Comparison of ENCODE assay signal across 8 cellular contexts in genomic region chr11:127003260-127003981, GRCh38. TPM values are rescaled to one million over a fixed set of nuclear protein-coding genes. Genes with fewer than 3 reads are reported as not detected.
DNase-seq lines count a peak whose midpoint lies in the region; ATAC-seq and TF ChIP-seq lines count a peak whose summit lies in the region.

No MANE protein-coding gene starts in this region.

- H3K9me3 ChIP-seq in MG63, result no peaks in the 10 kb centered on the region
- H3K9me3 ChIP-seq in adipocyte (ENCODE audit: control insufficient read depth, low read length), result no peaks in the 10 kb centered on the region
- H3K9me3 ChIP-seq in Caco-2, result no peaks in the 10 kb centered on the region

- no peaks in the 10 kb centered on the region for H3K36me3 ChIP-seq in MG63
- H3K36me3 ChIP-seq in adipocyte (ENCODE audit: control insufficient read depth, insufficient read depth, low read length, severe bottlenecking), result no peaks in the 10 kb centered on the region
- H3K36me3 ChIP-seq in Caco-2 (ENCODE audit: control insufficient read depth, insufficient read depth, low read length), result no peaks in the 10 kb centered on the region

- H3K27me3 ChIP-seq in MG63 (no peaks in the 10 kb centered on the region), adipocyte (replicated peaks; ENCODE audit: control insufficient read depth, insufficient read depth, low read length) (peaks cover 14% of the 10 kb centered on the region), Caco-2 (replicated peaks; ENCODE audit: control insufficient read depth, insufficient read depth, low read length) (peaks cover 2% of the 10 kb centered on the region)

- no peak overlapping the region for H3K4me3 Mint-ChIP-seq in Caco-2 (ENCODE audit: unreplicated experiment)
- H3K4me3 Mint-ChIP-seq in naive thymus-derived CD8-positive, alpha-beta T cell, result no peak overlapping the region

- TF ChIP-seq CTCF in Caco-2 (IDR thresholded peaks at IDR 0.05; ENCODE audit: insufficient read depth in 1 of 2, low read depth in 1 of 2, low read length in 1 of 2, severe bottlenecking in 1 of 2, unreplicated experiment in 1 of 2), result no peak

- H3K4me1 ChIP-seq in adipocyte (ENCODE audit: control insufficient read depth, insufficient read depth, low read length) (peaks cover 15% of the 10 kb centered on the region), Caco-2 (no peaks in the 10 kb centered on the region)

- DNase-seq in DMS53 treated with DMSO at 0.1 percent for 48 hours (lab: John Stamatoyannopoulos, UW; ENCODE audit: unreplicated experiment) (peak; percentile 16), MG63 (peak; percentile 59), adipocyte (ENCODE audit: low read depth) (peak; percentile 76), iPS-NIHi7 (ENCODE audit: extremely low spot score) (peak; percentile 89), Caco-2 (no peak)
- no peak for DNase-seq in naive thymus-derived CD8-positive, alpha-beta T cell

- no peak overlapping the region for H3K9ac ChIP-seq in adipocyte (ENCODE audit: low read length)

- peaks cover 16% of the 10 kb centered on the region for H3K27me3 Mint-ChIP-seq in Caco-2 (ENCODE audit: insufficient read depth, unreplicated experiment)
- peaks cover 26 to 50% (median 33%) of the 10 kb centered on the region in 5 donors for H3K27me3 Mint-ChIP-seq in naive thymus-derived CD8-positive, alpha-beta T cell

- ATAC-seq in GM21619 (IDR thresholded peaks at IDR 0.05; ENCODE audit: unreplicated experiment) (no peak), GM21825 (IDR thresholded peaks at IDR 0.05; ENCODE audit: unreplicated experiment) (no peak)
- no peak for ATAC-seq in naive thymus-derived CD8-positive, alpha-beta T cell

- BruUV-seq in Caco-2 (replicated peaks; lab: Mats Ljungman, UMichigan), result no TSS peak

- no peaks in the 10 kb centered on the region for H3K36me3 Mint-ChIP-seq in Caco-2 (ENCODE audit: insufficient read depth, unreplicated experiment)
- no peaks in the 10 kb centered on the region for H3K36me3 Mint-ChIP-seq in naive thymus-derived CD8-positive, alpha-beta T cell

- H3K27ac Mint-ChIP-seq in Caco-2 (ENCODE audit: unreplicated experiment), result no peak overlapping the region
- no peak overlapping the region for H3K27ac Mint-ChIP-seq in naive thymus-derived CD8-positive, alpha-beta T cell

- no peaks in the 10 kb centered on the region for H3K4me1 Mint-ChIP-seq in Caco-2 (ENCODE audit: low read depth, unreplicated experiment)
- H3K4me1 Mint-ChIP-seq in naive thymus-derived CD8-positive, alpha-beta T cell, result peaks cover 0 to 3% (median 0%) of the 10 kb centered on the region in 4 donors

- POLR2A ChIA-PET in Caco-2 (lab: Charles Lee), result no interaction called here
- POLR2A ChIA-PET in naive thymus-derived CD8-positive, alpha-beta T cell (lab: Charles Lee), result no interaction called here

- intact Hi-C loops in Caco-2 (cut with micrococcal nuclease; ENCODE audit: unreplicated experiment), result no loop called here

- H3K4me3 ChIP-seq in MG63 (peak overlapping the region; percentile 38), adipocyte (ENCODE audit: low read length) (peak overlapping the region; percentile 62), Caco-2 (ENCODE audit: low read depth, low read length) (no peak overlapping the region)

- H3K9me3 Mint-ChIP-seq in Caco-2 (ENCODE audit: unreplicated experiment), result no peaks in the 10 kb centered on the region
- peaks cover 0 to 3% (median 0%) of the 10 kb centered on the region in 9 donors for H3K9me3 Mint-ChIP-seq in naive thymus-derived CD8-positive, alpha-beta T cell

- CTCF ChIA-PET in Caco-2 (lab: Charles Lee), result no interaction called here

RNA-seq across cellular contexts. Expression of gene KIRREL3, which starts 2.9 kb away (rescaled TPM):
- 2.8 and 11.7 TPM in 2 replicates for total RNA-seq in MG63 (2014; rRNA removed; shearing (Covaris generic); ENCODE audit: low replicate concordance)
- total RNA-seq in Caco-2 (2022), result not detected in 2 replicates
- not detected for total RNA-seq in naive thymus-derived CD8-positive, alpha-beta T cell
- not detected for polyA plus RNA-seq in naive thymus-derived CD8-positive, alpha-beta T cell

Comparison
In these comparisons a context has a peak if more than half of its experiments do, and no peak if none do; other contexts are left out.
1. DNase-seq: peak in DMS53 treated with DMSO at 0.1 percent for 48 hours (single experiment), MG63 (single experiment), adipocyte (single experiment) and iPS-NIHi7 (single experiment); none in Caco-2 (0 of 2) and naive thymus-derived CD8-positive, alpha-beta T cell (0 of 10).